Comparison of ENCODE assay signal across 17 cellular contexts in genomic region chr5:115558388-115558956, GRCh38. TPM values are rescaled to one million over a fixed set of nuclear protein-coding genes. Genes with fewer than 3 reads are reported as not detected.
DNase-seq lines count a peak whose midpoint lies in the region; ATAC-seq and TF ChIP-seq lines count a peak whose summit lies in the region.
"Had no signal": no experiment of that assay in that cellular context is flagged by ENCODE, and none has a peak within 500 bp of the region (broad histone marks: within the 10 kb centered on the region; RNA-seq: fewer than 3 reads in every experiment).

No MANE protein-coding gene starts in this region.

- H3K79me2 ChIP-seq in mammary epithelial cell (ENCODE audit: insufficient read depth, low read length) (no peaks in the 10 kb centered on the region), hepatocyte (no peaks in the 10 kb centered on the region), neural progenitor cell (ENCODE audit: low read depth) (no peaks in the 10 kb centered on the region)

- H3K27me3 ChIP-seq in mammary epithelial cell (ENCODE audit: insufficient read depth, low read length) (no peaks in the 10 kb centered on the region), hepatocyte (no peaks in the 10 kb centered on the region), gastrocnemius medialis (no peaks in the 10 kb centered on the region), neural progenitor cell (no peaks in the 10 kb centered on the region)
- H3K27me3 ChIP-seq: BLaER1 had no signal

- CTCF ChIA-PET in HEK293 (lab: Yijun Ruan, JAX) (interaction anchor here (1.1 to 2.0 kb wide), 2 partner anchors 8 to 16 kb away, joined by 5 to 11 read pairs; no protein-coding TSS in a partner anchor), mammary epithelial cell (lab: Charles Lee; ENCODE audit: low non-redundant PET) (no interaction called here)
- CTCF ChIA-PET in activated CD8-positive, alpha-beta T cell treated with anti-CD3 and anti-CD28 coated beads for 36 hours (lab: Charles Lee), result interaction anchor here (3.1 kb wide), 1 partner anchor 16 kb away, joined by 10 read pairs; no protein-coding TSS in a partner anchor

- H3K4me2 ChIP-seq in mammary epithelial cell (ENCODE audit: insufficient read depth, low read depth, low read length) (no peak overlapping the region), hepatocyte (no peak overlapping the region), neural progenitor cell (no peak overlapping the region)
- H3K4me2 ChIP-seq: BLaER1 had no signal

- 74% methylated on average over 4 of the region's 4 CpGs for WGBS in mammary epithelial cell (ENCODE audit: low coverage, missing lambda C conversion rate)
- 45% methylated on average over 4 of the region's 4 CpGs for WGBS in hepatocyte (ENCODE audit: low lambda C conversion rate, missing lambda C conversion rate)

- DNase-seq in mammary epithelial cell, result no peak
- no peak for DNase-seq in hepatocyte (ENCODE audit: low spot score)
- no peak for DNase-seq in gastrocnemius medialis
- DNase-seq in neural progenitor cell (ENCODE audit: low spot score), result no peak
- no peak for DNase-seq in activated CD8-positive, alpha-beta T cell treated with anti-CD3 and anti-CD28 coated beads for 36 hours
- no peak for DNase-seq in activated T-cell treated with anti-CD3 and anti-CD28 coated beads, Interleukin-2, amount 50 U/mL, for 1 hour
- no peak for DNase-seq in NCI-H2196 (lab: John Stamatoyannopoulos, UW; ENCODE audit: unreplicated experiment)
- DNase-seq: activated CD4-positive, alpha-beta T cell treated with anti-CD3 and anti-CD28 coated beads for 1 hour; NCI-H1694 treated with DMSO at 0.1 percent for 48 hours; NCI-H510A; occipital lobe; T-helper 1 cell had no signal

- no peak overlapping the region for H3K9ac ChIP-seq in mammary epithelial cell (ENCODE audit: insufficient read depth, low read length)
- H3K9ac ChIP-seq in neural progenitor cell, result no peak overlapping the region
- H3K9ac ChIP-seq: BLaER1 had no signal

- H3K4me3 ChIP-seq in HEK293 (ENCODE audit: low read depth, low read length) (no peak overlapping the region), mammary epithelial cell (replicated peaks in 1 of 3; ENCODE audit: insufficient read depth in 1 of 3, low read depth in 2 of 3, low read length in 3 of 3) (no peak overlapping the region), hepatocyte (no peak overlapping the region), gastrocnemius medialis (no peak overlapping the region), neural progenitor cell (no peak overlapping the region)
- H3K4me3 ChIP-seq: BLaER1 had no signal

- H3K27ac ChIP-seq in HEK293 (ENCODE audit: extremely low read depth, low read depth, low read length), result no peak overlapping the region
- H3K27ac ChIP-seq in mammary epithelial cell (ENCODE audit: insufficient read depth, low read depth, low read length), result no peak overlapping the region
- H3K27ac ChIP-seq in hepatocyte, result peak overlapping the region; percentile 79
- peak overlapping the region; percentile 4 to 62 (median 21) for H3K27ac ChIP-seq in gastrocnemius medialis
- no peak overlapping the region for H3K27ac ChIP-seq in neural progenitor cell
- H3K27ac ChIP-seq: BLaER1 had no signal

- intact Hi-C loops in mammary epithelial cell (cut with micrococcal nuclease), result no loop called here
- intact Hi-C loops in gastrocnemius medialis (cut with DNase I; ENCODE audit: low total_unique reads), result no loop called here
- intact Hi-C loops in activated CD8-positive, alpha-beta T cell treated with anti-CD3 and anti-CD28 coated beads for 36 hours (cut with micrococcal nuclease), result no loop called here

- H3K9me3 Mint-ChIP-seq in neural progenitor cell, result no peaks in the 10 kb centered on the region
- no peaks in the 10 kb centered on the region for H3K9me3 Mint-ChIP-seq in activated CD8-positive, alpha-beta T cell treated with anti-CD3 and anti-CD28 coated beads for 36 hours

- no peaks in the 10 kb centered on the region for H3K9me3 ChIP-seq in HEK293 (ENCODE audit: control insufficient read depth, insufficient read depth, low read depth, low read length)
- H3K9me3 ChIP-seq in mammary epithelial cell (replicated peaks; ENCODE audit: insufficient read depth, low read length), result no peaks in the 10 kb centered on the region
- no peaks in the 10 kb centered on the region for H3K9me3 ChIP-seq in hepatocyte (ENCODE audit: low read depth)
- no peaks in the 10 kb centered on the region for H3K9me3 ChIP-seq in gastrocnemius medialis
- H3K9me3 ChIP-seq in neural progenitor cell (ENCODE audit: low read depth), result no peaks in the 10 kb centered on the region

- H2AFZ ChIP-seq in mammary epithelial cell (ENCODE audit: low read depth, low read length), result peak overlapping the region; percentile 44
- no peak overlapping the region for H2AFZ ChIP-seq in hepatocyte
- H2AFZ ChIP-seq in neural progenitor cell (replicated peaks), result no peak overlapping the region

- H3K36me3 Mint-ChIP-seq in neural progenitor cell, result no peaks in the 10 kb centered on the region
- H3K36me3 Mint-ChIP-seq in activated CD8-positive, alpha-beta T cell treated with anti-CD3 and anti-CD28 coated beads for 36 hours (ENCODE audit: low read depth), result no peaks in the 10 kb centered on the region
- H3K36me3 Mint-ChIP-seq: mesothelial cell of epicardium had no signal

- ATAC-seq in gastrocnemius medialis, result peak; percentile 77 to 93
- no peak for ATAC-seq in activated CD8-positive, alpha-beta T cell treated with anti-CD3 and anti-CD28 coated beads for 36 hours
- ATAC-seq: HCT116 had no signal

- no peaks in the 10 kb centered on the region for H3K9me2 ChIP-seq in hepatocyte (replicated peaks; ENCODE audit: insufficient read depth)

- POLR2A ChIA-PET in HEK293 (lab: Yijun Ruan, JAX), result no interaction called here
- POLR2A ChIA-PET in activated CD8-positive, alpha-beta T cell treated with anti-CD3 and anti-CD28 coated beads for 36 hours (lab: Charles Lee), result no interaction called here

- BruUV-seq in mammary epithelial cell (replicated peaks; lab: Mats Ljungman, UMichigan), result no TSS peak

- H4K20me1 ChIP-seq in mammary epithelial cell (ENCODE audit: insufficient read depth, low read length), result no peaks in the 10 kb centered on the region
- H4K20me1 ChIP-seq in hepatocyte (ENCODE audit: insufficient read depth, poor library complexity, severe bottlenecking), result no peaks in the 10 kb centered on the region
- no peaks in the 10 kb centered on the region for H4K20me1 ChIP-seq in neural progenitor cell (ENCODE audit: low read depth)
- H4K20me1 ChIP-seq: BLaER1 had no signal

- H3K4me3 Mint-ChIP-seq in neural progenitor cell, result no peak overlapping the region
- H3K4me3 Mint-ChIP-seq in activated CD8-positive, alpha-beta T cell treated with anti-CD3 and anti-CD28 coated beads for 36 hours, result no peak overlapping the region
- H3K4me3 Mint-ChIP-seq: activated naive CD8-positive, alpha-beta T cell; mesothelial cell of epicardium had no signal

- in situ Hi-C loops in mammary epithelial cell (cut with MboI; ENCODE audit: low sequenced_read_pairs in 2 of 2) (no loop called here), gastrocnemius medialis (cut with MboI; ENCODE audit: low sequenced_read_pairs in 4 of 4) (no loop called here)

- no peak overlapping the region for H3K27ac Mint-ChIP-seq in neural progenitor cell
- H3K27ac Mint-ChIP-seq in activated CD8-positive, alpha-beta T cell treated with anti-CD3 and anti-CD28 coated beads for 36 hours, result no peak overlapping the region
- H3K27ac Mint-ChIP-seq: activated naive CD8-positive, alpha-beta T cell; mesothelial cell of epicardium had no signal

- no peaks in the 10 kb centered on the region for H3F3A ChIP-seq in neural progenitor cell (ENCODE audit: low read depth)

- peaks cover 8% of the 10 kb centered on the region for H3K4me1 Mint-ChIP-seq in neural progenitor cell
- H3K4me1 Mint-ChIP-seq in activated CD8-positive, alpha-beta T cell treated with anti-CD3 and anti-CD28 coated beads for 36 hours (ENCODE audit: low read depth), result no peaks in the 10 kb centered on the region

- TF ChIP-seq CTCF in HEK293 (tag by site-specific recombination; IDR thresholded peaks at IDR 0.05) (no peak), mammary epithelial cell (conservative IDR thresholded peaks at IDR 0.05 in 1 of 2, IDR thresholded peaks at IDR 0.05 in 1 of 2; ENCODE audit: extremely low read depth in 1 of 2, insufficient read depth in 1 of 2, low read depth in 1 of 2, low read length in 2 of 2) (no peak), hepatocyte (IDR thresholded peaks at IDR 0.05; ENCODE audit: poor library complexity) (no peak), gastrocnemius medialis (IDR thresholded peaks at IDR 0.05 in 4 of 5, conservative IDR thresholded peaks at IDR 0.05 in 1 of 5) (no peak), neural progenitor cell (IDR thresholded peaks at IDR 0.05) (no peak)
- TF ChIP-seq CTCF in activated CD8-positive, alpha-beta T cell treated with anti-CD3 and anti-CD28 coated beads for 36 hours (IDR thresholded peaks at IDR 0.05), result no peak

- TF ChIP-seq POLR2A in gastrocnemius medialis (IDR thresholded peaks at IDR 0.05), result no peak

- no peaks in the 10 kb centered on the region for H3K27me3 Mint-ChIP-seq in neural progenitor cell (ENCODE audit: insufficient read depth, low read depth)
- H3K27me3 Mint-ChIP-seq in activated CD8-positive, alpha-beta T cell treated with anti-CD3 and anti-CD28 coated beads for 36 hours, result peaks cover 10% of the 10 kb centered on the region

- H3K36me3 ChIP-seq in HEK293 (ENCODE audit: control insufficient read depth in 2 of 2, insufficient read depth in 1 of 2, low read length in 2 of 2), result no peaks in the 10 kb centered on the region
- H3K36me3 ChIP-seq in mammary epithelial cell (ENCODE audit: insufficient read depth, low read length), result no peaks in the 10 kb centered on the region
- no peaks in the 10 kb centered on the region for H3K36me3 ChIP-seq in hepatocyte (replicated peaks; ENCODE audit: insufficient read depth, low read depth)
- H3K36me3 ChIP-seq in gastrocnemius medialis, result no peaks in the 10 kb centered on the region
- no peaks in the 10 kb centered on the region for H3K36me3 ChIP-seq in neural progenitor cell
- H3K36me3 ChIP-seq: BLaER1 had no signal

- H3K4me1 ChIP-seq in HEK293 (ENCODE audit: control insufficient read depth, insufficient read depth, low read length) (no peaks in the 10 kb centered on the region), mammary epithelial cell (ENCODE audit: insufficient read depth, low read length) (peaks cover 10% of the 10 kb centered on the region), hepatocyte (ENCODE audit: insufficient read depth) (peaks cover 9% of the 10 kb centered on the region), gastrocnemius medialis (peaks cover 8 to 14% of the 10 kb centered on the region in 2 donors), neural progenitor cell (no peaks in the 10 kb centered on the region)
- H3K4me1 ChIP-seq: BLaER1 had no signal

- dilution Hi-C loops in mammary epithelial cell (cut with HindIII; ENCODE audit: low sequenced_read_pairs), result no loop called here

RNA-seq across cellular contexts. Expression of gene FEM1C, which starts 13.9 kb away (rescaled TPM):
- total RNA-seq in mammary epithelial cell, result 10 to 100 TPM; 15.1 to 15.2 TPM
- polyA plus RNA-seq in mammary epithelial cell, result 7.3 TPM
- 18.1 TPM for polyA minus RNA-seq in mammary epithelial cell
- 24.6 and 27.0 TPM in 2 replicates for total RNA-seq in hepatocyte
- 7.7 and 10.7 TPM in 2 replicates for polyA plus RNA-seq in hepatocyte
- total RNA-seq in gastrocnemius medialis, result 10 to 100 TPM; 18.9 to 39.4 (median 33.7) TPM
- total RNA-seq in neural progenitor cell (ENCODE audit: low replicate concordance), result 20.2 and 28.7 TPM in 2 replicates
- total RNA-seq in activated CD8-positive, alpha-beta T cell treated with anti-CD3 and anti-CD28 coated beads for 36 hours, result 10 to 100 TPM; 16.6 to 16.7 TPM

RNA-seq across cellular contexts. Expression of gene TICAM2, which starts 43.8 kb away (rescaled TPM):
- total RNA-seq in mammary epithelial cell, result under 1 TPM; 0.83 to 0.96 TPM
- 0.23 TPM for polyA plus RNA-seq in mammary epithelial cell
- not detected for polyA minus RNA-seq in mammary epithelial cell
- 2.1 TPM in 1 of 2 replicates, not detected in the other for total RNA-seq in hepatocyte
- 2.5 TPM in 2 replicates for polyA plus RNA-seq in hepatocyte
- total RNA-seq in gastrocnemius medialis, result 1 to 10 TPM in 1 of 4 donors, under 1 TPM in 3; 0.59 to 1.3 (median 0.78) TPM
- total RNA-seq in neural progenitor cell (ENCODE audit: low replicate concordance), result 0.03 TPM in 1 of 2 replicates, not detected in the other
- total RNA-seq in activated CD8-positive, alpha-beta T cell treated with anti-CD3 and anti-CD28 coated beads for 36 hours, result under 1 TPM; 0.27 to 0.96 TPM

Comparison
In these comparisons a context has a peak if more than half of its experiments do, and no peak if none do; other contexts are left out.
1. H3K27ac ChIP-seq: peak in hepatocyte (single experiment) and gastrocnemius medialis (4 of 4); none in HEK293 (single experiment), mammary epithelial cell (single experiment) and neural progenitor cell (single experiment).